ENCODE assay signal across 17 cellular contexts in the genomic region with DNA sequence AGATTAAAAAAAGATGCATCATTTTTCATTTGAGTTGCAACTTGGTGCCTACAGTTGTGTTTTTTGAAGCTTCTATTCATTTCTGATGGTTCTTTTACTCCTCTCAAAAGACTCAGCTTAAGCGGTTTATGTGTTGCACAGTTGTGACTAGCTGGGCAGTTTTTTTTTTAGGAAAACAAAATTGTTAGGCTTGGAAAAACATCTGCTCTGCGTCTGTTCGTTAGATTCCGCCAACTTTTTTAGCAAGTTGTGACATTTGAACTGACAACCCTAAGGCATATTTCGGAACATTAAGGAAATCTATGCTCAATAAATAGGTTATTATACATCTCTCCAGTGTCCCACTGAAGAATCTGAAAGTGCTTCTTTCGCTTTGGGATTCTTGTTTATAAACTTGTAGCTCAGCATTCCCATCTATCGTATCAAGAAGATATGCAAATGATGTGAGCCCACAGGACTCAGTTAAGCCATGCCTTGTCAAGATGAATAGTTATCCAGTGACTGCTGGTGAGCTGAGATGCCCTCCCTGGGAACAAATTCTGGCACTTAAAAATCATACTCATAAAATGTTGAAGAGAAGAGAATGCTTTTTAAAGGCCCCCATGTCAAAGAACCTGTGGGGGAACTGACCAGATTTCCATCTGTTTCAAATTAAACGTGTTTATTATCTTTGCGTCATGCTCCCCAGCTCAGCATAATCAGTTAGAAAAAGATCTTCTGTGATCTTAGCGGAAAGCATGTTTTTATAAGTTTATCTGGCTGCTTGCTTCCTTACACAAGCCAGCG.
A peak's percentile ranks its signal among the peaks of the same experiment; 100 is the strongest.
DNase-seq lines count a peak whose midpoint lies in the region; FAIRE-seq and TF ChIP-seq lines count a peak whose summit lies in the region.
"Had no signal": no experiment of that assay in that cellular context is flagged by ENCODE, and none has a peak within 500 bp of the region (broad histone marks: within the 10 kb centered on the region; RNA-seq: fewer than 3 reads in every experiment).

No MANE protein-coding gene starts in this region.

- no peaks in the 10 kb centered on the region for H3K36me3 ChIP-seq in astrocyte (ENCODE audit: insufficient read depth, low read length)
- H3K36me3 ChIP-seq in tibial nerve, result no peaks in the 10 kb centered on the region
- no peaks in the 10 kb centered on the region for H3K36me3 ChIP-seq in esophagus muscularis mucosa

- H3K27me3 Mint-ChIP-seq in astrocyte (ENCODE audit: low read depth, unreplicated experiment), result peaks cover 11% of the 10 kb centered on the region

- H3K27me3 ChIP-seq in astrocyte (ENCODE audit: insufficient read depth, low read length) (no peaks in the 10 kb centered on the region), tibial nerve (no peaks in the 10 kb centered on the region), esophagus muscularis mucosa (peaks cover 0 to 4% (median 0%) of the 10 kb centered on the region in 4 donors)

- no peaks in the 10 kb centered on the region for H4K20me1 ChIP-seq in astrocyte (ENCODE audit: insufficient read depth, low read length)

- H3K36me3 Mint-ChIP-seq in astrocyte (ENCODE audit: low read depth, unreplicated experiment), result no peaks in the 10 kb centered on the region
- H3K36me3 Mint-ChIP-seq: naive B cell had no signal

- no peak overlapping the region for H3K9ac ChIP-seq in astrocyte (ENCODE audit: low read length)

- TF ChIP-seq EP300 in tibial nerve (IDR thresholded peaks at IDR 0.05) (peak in 1 of 2 donors; percentile 40), esophagus muscularis mucosa (IDR thresholded peaks at IDR 0.05) (no peak)

- no peaks in the 10 kb centered on the region for H3K79me2 ChIP-seq in astrocyte (ENCODE audit: insufficient read depth, low read length)

- peak overlapping the region; percentile 29 for H3K4me2 ChIP-seq in astrocyte (ENCODE audit: low read length)

- intact Hi-C loops in esophagus muscularis mucosa (cut with DNase I), result no loop called here

- no peak overlapping the region for H3K27ac Mint-ChIP-seq in astrocyte (ENCODE audit: unreplicated experiment)
- H3K27ac Mint-ChIP-seq: stimulated activated naive CD8-positive, alpha-beta T cell treated with anti-CD3 and anti-CD28 coated beads, Interleukin-15, Interleukin-2, amounts not matched to agents 100 ng/mL and 50 ng/mL, for 24 hours had no signal

- TF ChIP-seq CTCF in astrocyte (IDR thresholded peaks at IDR 0.05; ENCODE audit: insufficient read depth, low read depth, low read length) (no peak), tibial nerve (IDR thresholded peaks at IDR 0.05) (no peak), esophagus muscularis mucosa (IDR thresholded peaks at IDR 0.05) (no peak)

- H3K9me3 ChIP-seq in astrocyte (ENCODE audit: insufficient read depth, low read depth, low read length), result no peaks in the 10 kb centered on the region
- no peaks in the 10 kb centered on the region for H3K9me3 ChIP-seq in tibial nerve
- no peaks in the 10 kb centered on the region for H3K9me3 ChIP-seq in esophagus muscularis mucosa

- H2AFZ ChIP-seq in astrocyte (ENCODE audit: low read depth, low read length), result no peak overlapping the region

- no peak overlapping the region for H3K4me3 Mint-ChIP-seq in astrocyte (ENCODE audit: unreplicated experiment)
- H3K4me3 Mint-ChIP-seq: naive B cell; stimulated activated naive CD8-positive, alpha-beta T cell treated with anti-CD3 and anti-CD28 coated beads, Interleukin-15, Interleukin-2, amounts not matched to agents 100 ng/mL and 50 ng/mL, for 24 hours had no signal

- H3K4me3 ChIP-seq in astrocyte (ENCODE audit: insufficient read depth, low read depth, low read length) (no peak overlapping the region), tibial nerve (no peak overlapping the region), esophagus muscularis mucosa (peak overlapping the region in 1 of 4 donors; percentile 28)

- peaks cover 22% of the 10 kb centered on the region for H3K4me1 Mint-ChIP-seq in astrocyte (ENCODE audit: low read depth, unreplicated experiment)

- H3K9me3 Mint-ChIP-seq in astrocyte (ENCODE audit: unreplicated experiment), result peaks cover 1% of the 10 kb centered on the region
- H3K9me3 Mint-ChIP-seq: stimulated activated naive CD8-positive, alpha-beta T cell treated with anti-CD3 and anti-CD28 coated beads, Interleukin-15, Interleukin-2, amounts not matched to agents 100 ng/mL and 50 ng/mL, for 24 hours had no signal

- FAIRE-seq in astrocyte (lab: Jason Lieb, UNC), result no peak
- FAIRE-seq: HTR-8/SVneo had no signal

- 45 to 48% methylated on average over 11 of the region's 11 CpGs for WGBS in tibial nerve, 2 donors
- WGBS in esophagus muscularis mucosa, result 38% methylated on average over 11 of the region's 11 CpGs

- no peaks in the 10 kb centered on the region for H3K4me1 ChIP-seq in astrocyte (ENCODE audit: insufficient read depth, low read length)
- H3K4me1 ChIP-seq in tibial nerve, result peaks cover 0 to 36% (median 3%) of the 10 kb centered on the region in 4 donors
- peaks cover 0 to 8% (median 3%) of the 10 kb centered on the region in 4 donors for H3K4me1 ChIP-seq in esophagus muscularis mucosa
- H3K4me1 ChIP-seq: Caco-2 had no signal

- peak; percentile 36 for DNase-seq in ELR (ENCODE audit: low read depth)
- DNase-seq in astrocyte (ENCODE audit: low read depth), result no peak
- peak; percentile 26 for DNase-seq in left kidney (ENCODE audit: low read depth, low spot score)
- no peak for DNase-seq in tibial nerve (ENCODE audit: low spot score in 2 of 2)
- DNase-seq in HuH-7 (ENCODE audit: low spot score), result no peak
- no peak for DNase-seq in NCI-H524 (lab: John Stamatoyannopoulos, UW)
- DNase-seq in SW480 (ENCODE audit: low spot score), result no peak
- no peak for DNase-seq in esophagus muscularis mucosa (ENCODE audit: extremely low spot score)
- DNase-seq: activated T-cell treated with anti-CD3 and anti-CD28 coated beads, Interleukin-2, amount 50 U/mL, for 1 hour; Caco-2; MM.1S; naive B cell; NCI-H2227 treated with DMSO at 0.1 percent for 48 hours; retina; T-helper 1 cell had no signal

- TF ChIP-seq POLR2A in tibial nerve (IDR thresholded peaks at IDR 0.05) (no peak), esophagus muscularis mucosa (IDR thresholded peaks at IDR 0.05; ENCODE audit: low read depth) (no peak)

- H3K27ac ChIP-seq in astrocyte (ENCODE audit: low read depth, low read length) (no peak overlapping the region), tibial nerve (peak overlapping the region in 3 of 4 donors; percentile 26 to 70 (median 30)), esophagus muscularis mucosa (replicated peaks in 1 of 4) (peak overlapping the region in 1 of 4 donors; percentile 2)

Comparison
In these comparisons a context has a peak if more than half of its experiments do, and no peak if none do; other contexts are left out.
1. DNase-seq: peak in ELR (single experiment) and left kidney (single experiment); none in astrocyte (single experiment), tibial nerve (0 of 2), HuH-7 (single experiment), NCI-H524 (0 of 2), SW480 (single experiment) and esophagus muscularis mucosa (single experiment).